ENCODE assay signal across 18 cellular contexts in genomic region chr3:22901684-22902083, GRCh38.
DNase-seq lines count a peak whose midpoint lies in the region; TF ChIP-seq lines count a peak whose summit lies in the region.
"Had no signal": no experiment of that assay in that cellular context is flagged by ENCODE, and none has a peak within 500 bp of the region (broad histone marks: within the 10 kb centered on the region; RNA-seq: fewer than 3 reads in every experiment).

No MANE protein-coding gene starts in this region.

- peaks cover 16% of the 10 kb centered on the region for H3K9me3 Mint-ChIP-seq in chondrocyte (ENCODE audit: low read depth)
- peaks cover 21% of the 10 kb centered on the region for H3K9me3 Mint-ChIP-seq in mesothelial cell of epicardium

- DNase-seq in DMS53 (lab: John Stamatoyannopoulos, UW) (peak; percentile 0), DMS53 treated with DMSO at 0.1 percent for 48 hours (lab: John Stamatoyannopoulos, UW; ENCODE audit: unreplicated experiment) (no peak), chondrocyte (ENCODE audit: low spot score) (no peak), mesothelial cell of epicardium (ENCODE audit: low spot score in 2 of 2, unreplicated experiment in 2 of 2) (no peak), NCI-H2227 (lab: John Stamatoyannopoulos, UW; ENCODE audit: unreplicated experiment) (no peak), HUDEP-2 (lab: John Stamatoyannopoulos, UW; ENCODE audit: unreplicated experiment in 76 of 76) (no peak), foreskin melanocyte (no peak), NOMO-1 treated with DMSO at 0.1 percent for 48 hours (lab: John Stamatoyannopoulos, UW; ENCODE audit: unreplicated experiment) (no peak)
- DNase-seq: Caco-2; CD4-positive, CD25-positive, alpha-beta regulatory T cell; DMS153; HFFc6; NCI-H1930; NCI-H446; NCI-H748 treated with DMSO at 0.1 percent for 48 hours; PC-9; SW 1271 had no signal

- H3K4me1 Mint-ChIP-seq in chondrocyte (ENCODE audit: low read depth) (no peaks in the 10 kb centered on the region), mesothelial cell of epicardium (no peaks in the 10 kb centered on the region)
- H3K4me1 Mint-ChIP-seq: B cell; CD4-positive, CD25-positive, alpha-beta regulatory T cell had no signal

- no peak overlapping the region for H3K27ac Mint-ChIP-seq in chondrocyte (ENCODE audit: unreplicated experiment)
- no peak overlapping the region for H3K27ac Mint-ChIP-seq in mesothelial cell of epicardium
- H3K27ac Mint-ChIP-seq: B cell; CD4-positive, CD25-positive, alpha-beta regulatory T cell; HFFc6 had no signal

- no peaks in the 10 kb centered on the region for H3K27me3 Mint-ChIP-seq in chondrocyte (ENCODE audit: low read depth)
- H3K27me3 Mint-ChIP-seq in mesothelial cell of epicardium (ENCODE audit: low read depth) = no peaks in the 10 kb centered on the region
- H3K27me3 Mint-ChIP-seq: CD4-positive, CD25-positive, alpha-beta regulatory T cell had no signal

- H3K4me3 Mint-ChIP-seq in chondrocyte (ENCODE audit: unreplicated experiment) (no peak overlapping the region), mesothelial cell of epicardium (no peak overlapping the region)
- H3K4me3 Mint-ChIP-seq: B cell; CD4-positive, CD25-positive, alpha-beta regulatory T cell; HFFc6 had no signal

- H3K36me3 Mint-ChIP-seq in chondrocyte (ENCODE audit: low read depth) (peaks cover 3% of the 10 kb centered on the region), mesothelial cell of epicardium (no peaks in the 10 kb centered on the region)
- H3K36me3 Mint-ChIP-seq: CD4-positive, CD25-positive, alpha-beta regulatory T cell had no signal

- TF ChIP-seq CTCF in chondrocyte (IDR thresholded peaks at IDR 0.05) (peak; percentile 36), mesothelial cell of epicardium (IDR thresholded peaks at IDR 0.05; ENCODE audit: unreplicated experiment) (peak; percentile 32)
